In the genomic region with DNA sequence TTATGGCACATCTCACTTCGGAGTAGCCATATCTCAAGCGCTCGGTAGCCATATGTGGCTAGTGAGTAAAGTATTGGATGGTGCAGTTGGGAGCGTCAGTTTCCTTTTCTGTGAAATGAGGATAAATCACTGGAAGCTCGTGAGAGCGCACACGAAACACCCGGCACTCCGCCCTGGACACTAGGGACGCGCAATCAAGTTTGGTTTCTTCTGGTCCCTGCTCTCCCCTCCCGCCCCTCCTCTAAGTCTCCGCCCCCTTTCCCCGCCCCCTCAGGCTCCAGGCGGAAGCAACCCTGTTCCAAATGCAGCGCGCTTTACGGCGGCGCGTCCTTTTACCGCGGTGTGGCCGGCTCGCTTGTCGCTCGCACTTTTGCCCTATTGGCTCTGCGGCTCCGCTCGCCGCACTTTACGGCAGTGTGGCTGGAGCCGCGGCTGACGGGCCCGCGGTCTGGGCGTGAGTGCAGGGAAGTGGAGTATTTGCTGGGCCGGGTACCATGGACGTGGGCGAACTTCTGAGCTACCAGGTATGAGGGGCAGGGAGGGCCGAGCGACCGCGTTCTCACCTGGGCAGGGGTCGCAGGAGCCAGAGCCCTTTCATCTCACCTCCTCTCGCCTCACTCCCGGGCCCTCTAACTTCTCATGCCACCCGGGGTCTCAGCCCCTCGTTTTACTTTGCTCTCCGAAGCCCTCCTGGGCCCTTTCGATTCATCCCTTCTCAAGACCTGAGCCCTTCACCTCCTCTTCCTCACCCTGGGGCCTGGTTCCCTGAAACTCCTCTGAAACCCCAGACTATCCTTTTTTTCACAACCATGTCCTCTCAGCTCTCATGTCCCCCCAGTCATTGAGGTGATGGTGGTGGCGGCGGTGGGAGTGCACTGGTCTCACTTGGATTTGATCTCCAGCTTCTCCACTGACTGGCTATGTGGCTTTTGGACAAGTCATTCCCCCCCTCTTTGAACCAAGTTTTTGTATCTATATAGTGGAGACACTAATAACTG, we compare ENCODE assay signal across 1 cellular context.
TF ChIP-seq lines count a peak whose summit lies in the region.

A gene with protein sequence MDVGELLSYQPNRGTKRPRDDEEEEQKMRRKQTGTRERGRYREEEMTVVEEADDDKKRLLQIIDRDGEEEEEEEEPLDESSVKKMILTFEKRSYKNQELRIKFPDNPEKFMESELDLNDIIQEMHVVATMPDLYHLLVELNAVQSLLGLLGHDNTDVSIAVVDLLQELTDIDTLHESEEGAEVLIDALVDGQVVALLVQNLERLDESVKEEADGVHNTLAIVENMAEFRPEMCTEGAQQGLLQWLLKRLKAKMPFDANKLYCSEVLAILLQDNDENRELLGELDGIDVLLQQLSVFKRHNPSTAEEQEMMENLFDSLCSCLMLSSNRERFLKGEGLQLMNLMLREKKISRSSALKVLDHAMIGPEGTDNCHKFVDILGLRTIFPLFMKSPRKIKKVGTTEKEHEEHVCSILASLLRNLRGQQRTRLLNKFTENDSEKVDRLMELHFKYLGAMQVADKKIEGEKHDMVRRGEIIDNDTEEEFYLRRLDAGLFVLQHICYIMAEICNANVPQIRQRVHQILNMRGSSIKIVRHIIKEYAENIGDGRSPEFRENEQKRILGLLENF (plus strand): TSS at position 402 of the 998 bp plus-strand sequence. CDS start 93 bp downstream, at position 495.

TF ChIP-seq in K562, 482 proteins besides CTCF, POLR2A, EP300 and RAD21 (continued from another document):
- TF ChIP-seq, protein P1, sequence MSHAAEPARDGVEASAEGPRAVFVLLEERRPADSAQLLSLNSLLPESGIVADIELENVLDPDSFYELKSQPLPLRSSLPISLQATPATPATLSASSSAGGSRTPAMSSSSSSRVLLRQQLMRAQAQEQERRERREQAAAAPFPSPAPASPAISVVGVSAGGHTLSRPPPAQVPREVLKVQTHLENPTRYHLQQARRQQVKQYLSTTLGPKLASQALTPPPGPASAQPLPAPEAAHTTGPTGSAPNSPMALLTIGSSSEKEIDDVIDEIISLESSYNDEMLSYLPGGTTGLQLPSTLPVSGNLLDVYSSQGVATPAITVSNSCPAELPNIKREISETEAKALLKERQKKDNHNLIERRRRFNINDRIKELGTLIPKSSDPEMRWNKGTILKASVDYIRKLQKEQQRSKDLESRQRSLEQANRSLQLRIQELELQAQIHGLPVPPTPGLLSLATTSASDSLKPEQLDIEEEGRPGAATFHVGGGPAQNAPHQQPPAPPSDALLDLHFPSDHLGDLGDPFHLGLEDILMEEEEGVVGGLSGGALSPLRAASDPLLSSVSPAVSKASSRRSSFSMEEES (CRISPR knock-in tag; IDR thresholded peaks at IDR 0.05): no peak
- TF ChIP-seq FOXK1 (CRISPR knock-in tag; IDR thresholded peaks at IDR 0.05; ENCODE audit: borderline replicate concordance) (no peak), PURB (CRISPR knock-in tag; IDR thresholded peaks at IDR 0.05; ENCODE audit: low read depth) (no peak), ELF2 (CRISPR knock-in tag; IDR thresholded peaks at IDR 0.05) (peak; percentile 83), ZNF696 (CRISPR knock-in tag; conservative IDR thresholded peaks at IDR 0.05) (no peak)
